8 cellular contexts compared by ENCODE assay signal in genomic region chr6:43308101-43308989, GRCh38. TPM values are rescaled to one million over a fixed set of nuclear protein-coding genes. Genes with fewer than 3 reads are reported as not detected.
DNase-seq lines count a peak whose midpoint lies in the region; ATAC-seq and TF ChIP-seq lines count a peak whose summit lies in the region.

A gene with protein sequence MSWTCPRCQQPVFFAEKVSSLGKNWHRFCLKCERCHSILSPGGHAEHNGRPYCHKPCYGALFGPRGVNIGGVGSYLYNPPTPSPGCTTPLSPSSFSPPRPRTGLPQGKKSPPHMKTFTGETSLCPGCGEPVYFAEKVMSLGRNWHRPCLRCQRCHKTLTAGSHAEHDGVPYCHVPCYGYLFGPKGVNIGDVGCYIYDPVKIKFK (minus strand): TSS chr6:43308826. CDS start chr6:43308792, 34 bp downstream.

- peaks cover 15% of the 10 kb centered on the region for H3K27me3 ChIP-seq in kidney epithelial cell (ENCODE audit: control insufficient read depth, insufficient read depth, low read length)

- H3K4me3 ChIP-seq in cardiac fibroblast (replicated peaks in 1 of 2; ENCODE audit: low read depth in 2 of 2, low read length in 2 of 2): peak within 1 kb of the TSS; percentile 36 to 41
- H3K4me3 ChIP-seq in kidney epithelial cell (ENCODE audit: low read depth, low read length): peak within 1 kb of the TSS; percentile 9

- TF ChIP-seq CTCF in GM12872 (IDR thresholded peaks at IDR 0.05; ENCODE audit: insufficient read depth, low read depth, low read length) (peak; percentile 88), cardiac fibroblast (IDR thresholded peaks at IDR 0.05; ENCODE audit: low read depth, low read length) (peak; percentile 47), kidney epithelial cell (IDR thresholded peaks at IDR 0.05; ENCODE audit: insufficient read depth, low read length, poor library complexity, severe bottlenecking) (peak; percentile 48)

- no peaks in the 10 kb centered on the region for H3K36me3 ChIP-seq in kidney epithelial cell (ENCODE audit: control insufficient read depth, insufficient read depth, low read length)

- DNase-seq in T-helper 1 cell (peak in 3 of 5 donors; percentile 28 to 48 (median 29)), cardiac fibroblast (ENCODE audit: low read depth in 2 of 2) (peak; percentile 65 to 75), kidney epithelial cell (ENCODE audit: low read depth) (no peak), NCI-H1694 treated with DMSO at 0.1 percent for 48 hours (lab: John Stamatoyannopoulos, UW) (no peak), SHP77 treated with DMSO at 0.1 percent for 48 hours (lab: John Stamatoyannopoulos, UW) (no peak)
- DNase-seq in stimulated activated CD4-positive, alpha-beta T cell treated with anti-CD3 and anti-CD28 coated beads, Interleukin-4, amount 100 ng/mL, for 48 hours (ENCODE audit: low read depth in 2 of 2): peak; percentile 38 to 40

- peak; percentile 59 for ATAC-seq in HG03175 (IDR thresholded peaks at IDR 0.05; ENCODE audit: unreplicated experiment)

RNA-seq across cellular contexts. Expression of the gene that starts here (rescaled TPM):
- 0.67 TPM in 1 of 2 replicates, not detected in the other for total RNA-seq in kidney epithelial cell

Comparison
In these comparisons a context has a peak if more than half of its experiments do, and no peak if none do; other contexts are left out.
1. DNase-seq: peak in T-helper 1 cell (3 of 5), cardiac fibroblast (2 of 2) and stimulated activated CD4-positive, alpha-beta T cell treated with anti-CD3 and anti-CD28 coated beads, Interleukin-4, amount 100 ng/mL, for 48 hours (2 of 2); none in kidney epithelial cell (single experiment), NCI-H1694 treated with DMSO at 0.1 percent for 48 hours (single experiment) and SHP77 treated with DMSO at 0.1 percent for 48 hours (single experiment).
2. Peak in every context shown above with its lines, with median percentiles within 50 percentile points of each other: CTCF ChIP-seq.